Comparison of ENCODE assay signal across 1 cellular context in the genomic region with DNA sequence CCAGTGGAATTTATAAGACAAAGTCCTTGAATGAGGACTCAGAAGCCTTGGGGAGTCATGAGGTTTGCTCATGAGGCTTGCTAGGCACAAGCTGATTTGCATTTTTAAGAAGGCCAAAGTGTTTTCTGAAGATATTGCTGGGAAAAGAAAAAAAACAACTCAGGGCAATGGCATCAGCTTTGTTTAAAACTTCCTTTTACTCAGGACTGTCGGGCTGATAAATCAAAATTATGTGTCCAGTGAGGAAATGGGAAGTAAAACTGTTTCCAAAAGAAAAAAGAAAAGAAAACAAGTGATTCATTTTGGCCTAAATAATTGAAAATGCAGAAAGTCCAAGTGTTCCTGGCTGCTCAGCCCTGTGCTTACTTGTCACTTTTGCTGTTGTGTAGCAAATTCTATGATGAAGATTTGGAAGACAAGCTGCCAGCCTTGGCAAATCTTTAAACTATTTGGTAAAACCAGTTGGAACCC.
TF ChIP-seq lines count a peak whose summit lies in the region.

No MANE protein-coding gene starts in this region.

TF ChIP-seq in GM23338, 12 proteins besides CTCF, POLR2A, EP300 and RAD21 (continued from another document):
- TF ChIP-seq ZNF462 (CRISPR knock-in tag; IDR thresholded peaks at IDR 0.05): no peak
- no peak for TF ChIP-seq ZNF331 (CRISPR knock-in tag; IDR thresholded peaks at IDR 0.05; ENCODE audit: low read depth)
- TF ChIP-seq ETS1 (IDR thresholded peaks at IDR 0.05): no peak
